Comparison of ENCODE assay signal across 32 cellular contexts in genomic region chr11:33560729-33561128, GRCh38.
"Had no signal": no experiment of that assay in that cellular context is flagged by ENCODE, and none has a peak within 500 bp of the region (broad histone marks: within the 10 kb centered on the region; RNA-seq: fewer than 3 reads in every experiment).

No MANE protein-coding gene starts in this region.

- H3K4me2 ChIP-seq: hepatocyte had no signal

- H3K27me3 Mint-ChIP-seq: activated naive CD8-positive, alpha-beta T cell treated with anti-CD3 and anti-CD28 coated beads, Interleukin-2, amount 10 ng/mL, durations not matched to agents 7 days and 5 days; brain had no signal

- ATAC-seq: activated CD4-positive, alpha-beta T cell treated with anti-CD3 and anti-CD28 coated beads for 36 hours; activated naive CD4-positive, alpha-beta T cell treated with anti-CD3 and anti-CD28 coated beads, Interleukin-2, amount 50 U/mL, for 72 hours; activated T-cell treated with anti-CD3 and anti-CD28 coated beads, Interleukin-2, amount 50 U/mL, for 72 hours; gastroesophageal sphincter; heart right ventricle had no signal

- H3K4me1 ChIP-seq: ascending aorta, breast epithelium, colonic mucosa, esophagus squamous epithelium, gastroesophageal sphincter, heart right ventricle had no signal

- DNase-seq: activated B cell treated with CpG ODN at 0.5 μM for 24 hours; activated CD4-positive, alpha-beta memory T cell treated with anti-CD3 and anti-CD28 coated beads for 36 hours; activated CD4-positive, alpha-beta T cell treated with anti-CD3 and anti-CD28 coated beads for 36 hours; activated CD4-positive, alpha-beta T cell treated with anti-CD3 and anti-CD28 coated beads, Interleukin-2, amount 10 ng/mL, durations not matched to agents 24 days and 14 days; activated CD4-positive, CD25-positive, alpha-beta regulatory T cell treated with anti-CD3 and anti-CD28 coated beads, Interleukin-2, amount 50 U/mL, for 72 hours; activated CD8-positive, alpha-beta memory T cell treated with anti-CD3 and anti-CD28 coated beads, Interleukin-2, amount 50 U/mL, for 48 hours; activated gamma-delta T cell; activated naive CD4-positive, alpha-beta T cell; activated naive CD4-positive, alpha-beta T cell treated with anti-CD3 and anti-CD28 coated beads, Interleukin-2, amount 10 ng/mL, durations not matched to agents 7 days and 5 days; activated naive CD8-positive, alpha-beta T cell treated with anti-CD3 and anti-CD28 coated beads, Interleukin-2, amount 10 ng/mL, durations not matched to agents 7 days and 5 days; activated T-cell treated with anti-CD3 and anti-CD28 coated beads for 4 hours; activated T-cell treated with anti-CD3 and anti-CD28 coated beads, Interleukin-2, amount 50 U/mL, for 24 hours; activated T-cell treated with anti-CD3 and anti-CD28 coated beads, Interleukin-2, amount 50 U/mL, for 72 hours; central memory CD4-positive, alpha-beta T cell; cerebellar nuclear complex; colonic mucosa; effector CD8-positive, alpha-beta T cell; esophagus squamous epithelium; foreskin melanocyte; heart right ventricle; T1000; WERI-Rb-1 had no signal

- H2AFZ ChIP-seq: hepatocyte had no signal

- FAIRE-seq: endometrium, endothelial cell of umbilical vein had no signal

- H3K36me3 Mint-ChIP-seq: activated CD4-positive, alpha-beta memory T cell treated with anti-CD3 and anti-CD28 coated beads for 36 hours; activated naive CD4-positive, alpha-beta T cell treated with anti-CD3 and anti-CD28 coated beads, Interleukin-2, amount 10 ng/mL, durations not matched to agents 7 days and 5 days; activated naive CD4-positive, alpha-beta T cell treated with anti-CD3 and anti-CD28 coated beads, Interleukin-2, amount 50 U/mL, for 72 hours; activated naive CD8-positive, alpha-beta T cell treated with anti-CD3 and anti-CD28 coated beads, Interleukin-2, amount 10 ng/mL, durations not matched to agents 7 days and 5 days had no signal

- H3K4me3 Mint-ChIP-seq: activated B cell treated with CpG ODN at 0.5 μM for 24 hours; activated CD4-positive, alpha-beta memory T cell treated with anti-CD3 and anti-CD28 coated beads for 36 hours; activated CD4-positive, alpha-beta T cell treated with anti-CD3 and anti-CD28 coated beads for 36 hours; activated CD4-positive, alpha-beta T cell treated with anti-CD3 and anti-CD28 coated beads, Interleukin-2, amount 10 ng/mL, durations not matched to agents 24 days and 14 days; activated naive CD4-positive, alpha-beta T cell treated with anti-CD3 and anti-CD28 coated beads, Interleukin-2, amount 10 ng/mL, durations not matched to agents 7 days and 5 days; activated naive CD8-positive, alpha-beta T cell treated with anti-CD3 and anti-CD28 coated beads, Interleukin-2, amount 10 ng/mL, durations not matched to agents 7 days and 5 days; activated T-cell treated with anti-CD3 and anti-CD28 coated beads, Interleukin-2, amount 50 U/mL, for 24 hours; activated T-cell treated with anti-CD3 and anti-CD28 coated beads, Interleukin-2, amount 50 U/mL, for 72 hours; brain had no signal

- H3K4me1 Mint-ChIP-seq: activated B cell treated with CpG ODN at 0.5 μM for 24 hours; activated CD4-positive, alpha-beta T cell treated with anti-CD3 and anti-CD28 coated beads for 36 hours; activated CD4-positive, alpha-beta T cell treated with anti-CD3 and anti-CD28 coated beads, Interleukin-2, amount 10 ng/mL, durations not matched to agents 24 days and 14 days; activated naive CD4-positive, alpha-beta T cell treated with anti-CD3 and anti-CD28 coated beads, Interleukin-2, amount 10 ng/mL, durations not matched to agents 7 days and 5 days; brain had no signal

- H3K9me3 Mint-ChIP-seq: activated CD4-positive, alpha-beta memory T cell treated with anti-CD3 and anti-CD28 coated beads for 36 hours; activated CD4-positive, alpha-beta T cell treated with anti-CD3 and anti-CD28 coated beads, Interleukin-2, amount 10 ng/mL, durations not matched to agents 24 days and 14 days; activated naive CD4-positive, alpha-beta T cell treated with anti-CD3 and anti-CD28 coated beads, Interleukin-2, amount 10 ng/mL, durations not matched to agents 7 days and 5 days; activated naive CD4-positive, alpha-beta T cell treated with anti-CD3 and anti-CD28 coated beads, Interleukin-2, amount 50 U/mL, for 72 hours; activated naive CD8-positive, alpha-beta T cell treated with anti-CD3 and anti-CD28 coated beads, Interleukin-2, amount 10 ng/mL, durations not matched to agents 7 days and 5 days; activated T-cell treated with anti-CD3 and anti-CD28 coated beads, Interleukin-2, amount 50 U/mL, for 24 hours; activated T-cell treated with anti-CD3 and anti-CD28 coated beads, Interleukin-2, amount 50 U/mL, for 72 hours; brain had no signal

- H3K9me3 ChIP-seq: ascending aorta, breast epithelium, colonic mucosa, esophagus squamous epithelium, gastroesophageal sphincter, heart right ventricle had no signal

- H3K27ac ChIP-seq: ascending aorta, cardiac muscle cell, colonic mucosa, epithelial cell of prostate, esophagus squamous epithelium, gastroesophageal sphincter, heart right ventricle, hepatocyte, WERI-Rb-1 had no signal

- H3K27me3 ChIP-seq: ascending aorta, breast epithelium, cardiac muscle cell, colonic mucosa, esophagus squamous epithelium, gastroesophageal sphincter, hepatocyte had no signal

- H3K27ac Mint-ChIP-seq: activated B cell treated with CpG ODN at 0.5 μM for 24 hours; activated CD4-positive, alpha-beta memory T cell treated with anti-CD3 and anti-CD28 coated beads for 36 hours; activated CD4-positive, alpha-beta T cell treated with anti-CD3 and anti-CD28 coated beads for 36 hours; activated CD4-positive, alpha-beta T cell treated with anti-CD3 and anti-CD28 coated beads, Interleukin-2, amount 10 ng/mL, durations not matched to agents 24 days and 14 days; activated naive CD4-positive, alpha-beta T cell treated with anti-CD3 and anti-CD28 coated beads, Interleukin-2, amount 10 ng/mL, durations not matched to agents 7 days and 5 days; activated naive CD4-positive, alpha-beta T cell treated with anti-CD3 and anti-CD28 coated beads, Interleukin-2, amount 50 U/mL, for 72 hours; activated naive CD8-positive, alpha-beta T cell treated with anti-CD3 and anti-CD28 coated beads, Interleukin-2, amount 10 ng/mL, durations not matched to agents 7 days and 5 days; activated T-cell treated with anti-CD3 and anti-CD28 coated beads, Interleukin-2, amount 50 U/mL, for 24 hours; activated T-cell treated with anti-CD3 and anti-CD28 coated beads, Interleukin-2, amount 50 U/mL, for 72 hours; brain had no signal

- H3K4me3 ChIP-seq: ascending aorta, breast epithelium, cardiac muscle cell, colonic mucosa, esophagus squamous epithelium, gastroesophageal sphincter, heart right ventricle, hepatocyte had no signal

- H3K79me2 ChIP-seq: hepatocyte had no signal

- H3K36me3 ChIP-seq: ascending aorta, breast epithelium, cardiac muscle cell, colonic mucosa, esophagus squamous epithelium, gastroesophageal sphincter, heart right ventricle, WERI-Rb-1 had no signal
